Comparison of ENCODE assay signal across 8 cellular contexts in the genomic region with DNA sequence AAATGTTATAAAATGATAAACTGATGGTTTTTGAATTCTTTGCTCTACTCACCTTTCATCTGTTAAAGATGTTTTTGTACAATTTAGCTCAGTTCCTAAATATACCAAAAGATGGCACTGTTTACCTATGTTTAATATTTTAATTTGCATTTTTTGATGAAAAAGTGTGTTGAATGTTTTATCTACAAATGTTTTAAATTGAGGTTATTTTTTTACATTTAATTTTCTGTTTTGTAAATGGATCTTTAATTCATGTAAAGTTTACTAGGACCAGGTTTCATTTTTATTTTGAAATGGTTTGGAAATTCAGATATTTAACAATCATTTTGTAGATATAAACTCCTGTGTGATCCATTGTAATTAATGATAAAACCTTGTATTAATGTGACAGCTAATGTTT. TPM values are rescaled to one million over a fixed set of nuclear protein-coding genes. Genes with fewer than 3 reads are reported as not detected.
DNase-seq lines count a peak whose midpoint lies in the region; ATAC-seq and TF ChIP-seq lines count a peak whose summit lies in the region.

No MANE protein-coding gene starts in this region.

- DNase-seq in NCI-H510A treated with DMSO at 0.1 percent for 48 hours (lab: John Stamatoyannopoulos, UW) = peak; percentile 58
- no peak for DNase-seq in NCI-H510A (lab: John Stamatoyannopoulos, UW)
- DNase-seq in NCI-H1417 (lab: John Stamatoyannopoulos, UW) = peak in 2 of 3 experiments; percentile 71 to 78
- DNase-seq in chondrocyte (ENCODE audit: low spot score) = no peak
- peak; percentile 15 for DNase-seq in neural progenitor cell (ENCODE audit: low spot score)
- DNase-seq in anterior cingulate cortex (lab: John Stamatoyannopoulos, UW) = no peak
- no peak for DNase-seq in aorta

- H3K4me1 ChIP-seq in neural progenitor cell (no peaks in the 10 kb centered on the region), aorta (ENCODE audit: control insufficient read depth in 1 of 2, insufficient read depth in 2 of 2, low read length in 2 of 2) (no peaks in the 10 kb centered on the region)

- H3K36me3 ChIP-seq in neural progenitor cell = no peaks in the 10 kb centered on the region
- H3K36me3 ChIP-seq in aorta (ENCODE audit: control insufficient read depth in 1 of 2, insufficient read depth in 2 of 2, low read length in 1 of 2) = no peaks in the 10 kb centered on the region

- intact Hi-C loops in aorta (cut with DNase I) = loop anchor here (5.0 kb wide), 2 partner anchors 1023 to 1028 kb away; partner anchors contain the start of gene SOX4 (in 1 of the 2)

- peaks cover 9% of the 10 kb centered on the region for H3K4me1 Mint-ChIP-seq in chondrocyte (ENCODE audit: low read depth)
- peaks cover 3% of the 10 kb centered on the region for H3K4me1 Mint-ChIP-seq in neural progenitor cell

- H3K4me3 ChIP-seq in neural progenitor cell = no peak overlapping the region
- no peak overlapping the region for H3K4me3 ChIP-seq in aorta (ENCODE audit: low read length in 2 of 2)

- peak; percentile 95 for TF ChIP-seq CTCF in chondrocyte (IDR thresholded peaks at IDR 0.05)
- peak; percentile 71 for TF ChIP-seq CTCF in neural progenitor cell (IDR thresholded peaks at IDR 0.05)

- H3F3A ChIP-seq in neural progenitor cell (ENCODE audit: low read depth) = no peaks in the 10 kb centered on the region

- no peak overlapping the region for H2AFZ ChIP-seq in neural progenitor cell (replicated peaks)

- H3K27ac ChIP-seq in neural progenitor cell (no peak overlapping the region), aorta (ENCODE audit: low read depth in 1 of 2, low read length in 2 of 2) (no peak overlapping the region)

- ATAC-seq in aorta (ENCODE audit: low FRiP score) (no peak), GM21515 (IDR thresholded peaks at IDR 0.05; ENCODE audit: unreplicated experiment) (no peak)

- H3K9me3 ChIP-seq in neural progenitor cell (ENCODE audit: low read depth) (no peaks in the 10 kb centered on the region), aorta (ENCODE audit: control insufficient read depth, low read length) (no peaks in the 10 kb centered on the region)

- H4K20me1 ChIP-seq in neural progenitor cell (ENCODE audit: low read depth) = no peaks in the 10 kb centered on the region

- no peak overlapping the region for H3K9ac ChIP-seq in neural progenitor cell

- H3K4me3 Mint-ChIP-seq in chondrocyte (ENCODE audit: unreplicated experiment) = no peak overlapping the region
- no peak overlapping the region for H3K4me3 Mint-ChIP-seq in neural progenitor cell

- H3K79me2 ChIP-seq in neural progenitor cell (ENCODE audit: low read depth) = peaks cover 16% of the 10 kb centered on the region

- H3K36me3 Mint-ChIP-seq in chondrocyte (ENCODE audit: low read depth) = peaks cover 2% of the 10 kb centered on the region
- H3K36me3 Mint-ChIP-seq in neural progenitor cell = peaks cover 3% of the 10 kb centered on the region

- H3K4me2 ChIP-seq in neural progenitor cell = no peak overlapping the region

- H3K27me3 Mint-ChIP-seq in chondrocyte (ENCODE audit: low read depth) = no peaks in the 10 kb centered on the region
- no peaks in the 10 kb centered on the region for H3K27me3 Mint-ChIP-seq in neural progenitor cell (ENCODE audit: insufficient read depth, low read depth)

- no peaks in the 10 kb centered on the region for H3K9me3 Mint-ChIP-seq in chondrocyte (ENCODE audit: low read depth)
- peaks cover 2% of the 10 kb centered on the region for H3K9me3 Mint-ChIP-seq in neural progenitor cell

- H3K27me3 ChIP-seq in neural progenitor cell (no peaks in the 10 kb centered on the region), aorta (ENCODE audit: control insufficient read depth in 1 of 2, insufficient read depth in 2 of 2, low read length in 1 of 2) (no peaks in the 10 kb centered on the region)

- H3K27ac Mint-ChIP-seq in chondrocyte (ENCODE audit: unreplicated experiment) = no peak overlapping the region
- H3K27ac Mint-ChIP-seq in neural progenitor cell = no peak overlapping the region

RNA-seq across cellular contexts. Expression of gene CDKAL1, which starts 30.0 kb away (rescaled TPM):
- 9.6 to 14.4 TPM (median 10.3 TPM) in 3 replicates for total RNA-seq in chondrocyte
- total RNA-seq in neural progenitor cell (ENCODE audit: low replicate concordance) = 29.1 and 39.6 TPM in 2 replicates
- total RNA-seq in aorta = 10 to 100 TPM; 15.3 to 21.7 TPM
- 1 to 10 TPM; 3.0 to 3.4 TPM for polyA plus RNA-seq in aorta

Comparison
In these comparisons a context has a peak if more than half of its experiments do, and no peak if none do; other contexts are left out.
1. DNase-seq: peak in NCI-H510A treated with DMSO at 0.1 percent for 48 hours (single experiment), NCI-H1417 (2 of 3) and neural progenitor cell (single experiment); none in NCI-H510A (single experiment), chondrocyte (single experiment), anterior cingulate cortex (0 of 58) and aorta (0 of 2).